Comparison of ENCODE assay signal across 27 cellular contexts in genomic region chr1:75812065-75812464, GRCh38. TPM values are rescaled to one million over a fixed set of nuclear protein-coding genes. Genes with fewer than 3 reads are reported as not detected.
"Had no signal": no experiment of that assay in that cellular context is flagged by ENCODE, and none has a peak within 500 bp of the region (broad histone marks: within the 10 kb centered on the region; RNA-seq: fewer than 3 reads in every experiment).

No MANE protein-coding gene starts in this region.

- H3K4me1 Mint-ChIP-seq: mesothelial cell of epicardium; naive B cell; neural crest cell; stimulated activated naive CD8-positive, alpha-beta T cell treated with anti-CD3 and anti-CD28 coated beads, Interleukin-15, amount 100 ng/mL, for 72 hours had no signal

- FAIRE-seq: keratinocyte, pancreas had no signal

- H3K27ac ChIP-seq: coronary artery, gastrocnemius medialis, lower lobe of right lung, neutrophil, pancreas, thyroid gland had no signal

- H3K27me3 Mint-ChIP-seq: naive B cell; natural killer cell treated with Interleukin-12 subunit alpha and Interleukin-12 subunit beta and Interleukin-15 and Interleukin-18, amount 100 ng/mL, for 72 hours; stimulated activated naive CD8-positive, alpha-beta T cell treated with anti-CD3 and anti-CD28 coated beads, Interleukin-15, amount 100 ng/mL, for 72 hours had no signal

- H3K36me3 ChIP-seq: lower lobe of right lung, neutrophil, pancreas, thyroid gland had no signal

- H3K4me2 ChIP-seq: smooth muscle cell had no signal

- H3K9me3 Mint-ChIP-seq: mesothelial cell of epicardium; naive B cell; natural killer cell treated with Interleukin-12 subunit alpha and Interleukin-12 subunit beta and Interleukin-15 and Interleukin-18, amount 100 ng/mL, for 72 hours; neural crest cell; stimulated activated naive CD8-positive, alpha-beta T cell treated with anti-CD3 and anti-CD28 coated beads, Interleukin-15, amount 100 ng/mL, for 72 hours had no signal

- H3K27ac Mint-ChIP-seq: mesothelial cell of epicardium; naive B cell; natural killer cell treated with Interleukin-12 subunit alpha and Interleukin-12 subunit beta and Interleukin-15 and Interleukin-18, amount 100 ng/mL, for 72 hours; stimulated activated naive CD8-positive, alpha-beta T cell treated with anti-CD3 and anti-CD28 coated beads, Interleukin-15, amount 100 ng/mL, for 72 hours had no signal

- DNase-seq: dermis blood vessel endothelial cell; effector memory CD4-positive, alpha-beta T cell; gastrocnemius medialis; head of caudate nucleus; left ventricle myocardium superior; lower lobe of right lung; mucosa of descending colon; naive B cell; pancreas; stimulated activated CD4-positive, alpha-beta T cell treated with anti-CD3 and anti-CD28 coated beads, Interleukin-12 subunit alpha, Interleukin-12 subunit beta, amount 100 ng/mL, for 4 hours; stimulated activated CD4-positive, alpha-beta T cell treated with anti-CD3 and anti-CD28 coated beads, Interleukin-1b, Interleukin-23, amount 100 ng/mL, for 48 hours; stimulated activated CD4-positive, alpha-beta T cell treated with anti-CD3 and anti-CD28 coated beads, Interleukin-4, amount 100 ng/mL, for 1 hour; stimulated activated CD8-positive, alpha-beta memory T cell treated with anti-CD3 and anti-CD28 coated beads, Interleukin-4, amount 100 ng/mL, for 48 hours; stimulated activated naive CD4-positive, alpha-beta T cell; stimulated activated naive CD8-positive, alpha-beta T cell treated with anti-CD3 and anti-CD28 coated beads, Interleukin-15, amount 100 ng/mL, for 72 hours; thyroid gland; trophoblast cell had no signal

- H3K4me1 ChIP-seq: gastrocnemius medialis, lower lobe of right lung, pancreas, thyroid gland had no signal

- H3K36me3 Mint-ChIP-seq: mesothelial cell of epicardium; natural killer cell treated with Interleukin-12 subunit alpha and Interleukin-12 subunit beta and Interleukin-15 and Interleukin-18, amount 100 ng/mL, for 72 hours had no signal

- H3K4me3 ChIP-seq: coronary artery, gastrocnemius medialis, lower lobe of right lung, mucosa of descending colon, pancreas, smooth muscle cell, thyroid gland had no signal

- ATAC-seq: esophagus mucosa; gastrocnemius medialis; left ventricle myocardium superior; lower lobe of right lung; natural killer cell treated with Interleukin-12 subunit alpha and Interleukin-12 subunit beta and Interleukin-15 and Interleukin-18, amount 100 ng/mL, for 72 hours; pancreas; sciatic nerve; stimulated activated naive CD8-positive, alpha-beta T cell treated with anti-CD3 and anti-CD28 coated beads, Interleukin-15, amount 100 ng/mL, for 72 hours had no signal

- H3K27me3 ChIP-seq: gastrocnemius medialis, neutrophil, pancreas, thyroid gland had no signal

- H3K4me3 Mint-ChIP-seq: mesothelial cell of epicardium; naive B cell; natural killer cell treated with Interleukin-12 subunit alpha and Interleukin-12 subunit beta and Interleukin-15 and Interleukin-18, amount 100 ng/mL, for 72 hours; neural crest cell; stimulated activated naive CD8-positive, alpha-beta T cell treated with anti-CD3 and anti-CD28 coated beads, Interleukin-15, amount 100 ng/mL, for 72 hours had no signal

- H3K9me3 ChIP-seq: gastrocnemius medialis, lower lobe of right lung, mucosa of descending colon, neutrophil, pancreas, thyroid gland had no signal

RNA-seq across cellular contexts. Expression of gene MSH4, which starts 15.4 kb away (rescaled TPM):
- total RNA-seq: glomerular endothelial cell, smooth muscle cell had no signal
- polyA plus RNA-seq: smooth muscle cell had no signal
